ENCODE assay signal across 8 cellular contexts in the genomic region with DNA sequence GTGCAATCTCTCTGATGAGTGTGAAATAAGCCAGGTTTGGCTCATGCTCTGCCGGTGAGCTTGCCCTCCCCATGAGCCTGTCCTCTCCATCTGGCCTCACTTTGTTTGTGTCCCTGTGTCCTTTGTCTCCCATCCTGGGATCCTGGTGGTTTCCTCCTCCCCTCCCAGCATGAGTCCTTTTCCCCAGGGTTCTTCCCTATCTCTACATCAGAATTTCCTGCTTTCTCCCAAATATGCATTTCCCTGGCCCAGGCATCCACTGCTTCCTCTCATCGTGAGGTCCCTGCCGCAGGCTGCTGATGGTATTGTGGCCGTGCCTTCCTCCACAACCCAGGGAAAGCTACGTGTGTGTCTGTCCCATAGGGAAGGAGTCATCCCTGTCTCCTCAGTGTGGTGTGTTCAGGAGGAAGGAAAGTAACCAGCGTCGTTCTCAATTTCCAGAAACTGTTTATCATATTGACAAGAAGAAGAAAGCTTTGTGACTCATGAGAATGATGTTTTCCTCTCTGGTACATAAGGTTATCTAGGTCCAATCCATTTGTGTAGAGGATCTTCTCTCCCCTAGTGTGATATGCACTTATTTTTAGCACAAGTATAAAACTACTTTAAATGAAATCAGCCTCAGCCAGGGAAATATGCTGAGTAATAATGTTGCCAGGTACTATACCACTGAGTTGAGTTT.
DNase-seq lines count a peak whose midpoint lies in the region; ATAC-seq and TF ChIP-seq lines count a peak whose summit lies in the region.
"Not testable (repeated sequence)": the region's sequence is repeated elsewhere in the genome, so short reads cannot be mapped to it uniquely, and the experiment has no call there.

No MANE protein-coding gene starts in this region.

- H3K36me3 ChIP-seq in right lobe of liver, vagina: not testable (repeated sequence)

- 53% methylated on average over 7 of the region's 7 CpGs for WGBS in right lobe of liver (ENCODE audit: insufficient coverage, low coverage, low lambda C conversion rate, missing lambda C conversion rate)

- not testable (repeated sequence) for H3K4me3 ChIP-seq in foreskin fibroblast (ENCODE audit: low read depth in 1 of 2, low read length in 2 of 2); right lobe of liver; vagina

- not testable (repeated sequence) for H3K4me1 ChIP-seq in right lobe of liver
- peaks cover 29% of the 10 kb centered on the region for H3K4me1 ChIP-seq in vagina

- peak; percentile 94 for DNase-seq in Daoy (ENCODE audit: low read depth)
- DNase-seq in NCI-H1417 (lab: John Stamatoyannopoulos, UW): peak in 2 of 3 experiments; percentile 78 to 84
- peak; percentile 22 for DNase-seq in UCSD-AML1 (lab: John Stamatoyannopoulos, UW; ENCODE audit: unreplicated experiment)
- peak; percentile 23 to 47 for DNase-seq in cerebellar nuclear complex (lab: John Stamatoyannopoulos, UW)
- peak; percentile 27 to 48 for DNase-seq in foreskin fibroblast
- peak in 1 of 3 donors; percentile 44 for DNase-seq in right lobe of liver
- peak; percentile 83 for DNase-seq in pulmonary artery endothelial cell (ENCODE audit: low read depth, low spot score)
- DNase-seq in vagina (ENCODE audit: extremely low spot score in 2 of 2): not testable (repeated sequence)

- peak overlapping the region; percentile 69 to 90 (median 83) for H3K27ac ChIP-seq in right lobe of liver
- peak overlapping the region; percentile 60 for H3K27ac ChIP-seq in vagina

- H3K9me3 ChIP-seq in right lobe of liver, vagina: not testable (repeated sequence)

- TF ChIP-seq CTCF in foreskin fibroblast (IDR thresholded peaks at IDR 0.05; ENCODE audit: low read depth, low read length); right lobe of liver (IDR thresholded peaks at IDR 0.05); vagina (IDR thresholded peaks at IDR 0.05): not testable (repeated sequence)

- TF ChIP-seq POLR2A in right lobe of liver (IDR thresholded peaks at IDR 0.05); vagina (IDR thresholded peaks at IDR 0.05): not testable (repeated sequence)

- H3K27me3 ChIP-seq in right lobe of liver, vagina: not testable (repeated sequence)

- ATAC-seq in right lobe of liver: not testable (repeated sequence)

- intact Hi-C loops in right lobe of liver (cut with DNase I); vagina (cut with DNase I): not testable (repeated sequence)
